Comparison of ENCODE assay signal across 10 cellular contexts in the genomic region with DNA sequence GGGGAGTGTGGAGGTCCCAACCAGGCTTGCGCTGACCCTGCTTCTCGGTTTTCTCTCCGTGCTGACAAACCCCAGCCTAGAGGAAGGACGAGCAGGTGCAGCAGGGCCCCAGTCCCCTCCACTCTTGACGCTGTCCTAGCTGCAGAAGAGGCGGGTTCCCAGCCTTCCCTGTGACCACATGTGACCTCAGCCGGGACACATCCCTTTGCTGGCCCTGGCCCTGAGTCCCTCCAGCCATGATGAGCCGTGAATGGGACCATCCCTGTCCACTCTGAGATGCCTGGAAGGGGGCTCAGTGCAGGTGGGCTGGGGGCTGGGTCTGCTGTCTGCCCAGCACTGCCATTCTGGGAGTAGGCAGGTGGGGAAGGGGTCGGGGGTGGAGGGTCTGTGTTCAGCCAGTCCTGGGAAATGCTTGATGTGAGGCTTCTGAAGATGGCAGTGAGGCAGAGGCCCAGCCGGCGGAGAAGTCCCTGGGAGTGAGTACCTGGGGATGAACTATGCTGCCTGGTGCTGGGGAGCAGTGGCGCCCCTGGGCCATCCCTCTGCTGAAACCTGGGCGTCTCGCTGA. TPM values are rescaled to one million over a fixed set of nuclear protein-coding genes. Genes with fewer than 3 reads are reported as not detected.
DNase-seq lines count a peak whose midpoint lies in the region; ATAC-seq and TF ChIP-seq lines count a peak whose summit lies in the region.
"Had no signal": no experiment of that assay in that cellular context is flagged by ENCODE, and none has a peak within 500 bp of the region (broad histone marks: within the 10 kb centered on the region; RNA-seq: fewer than 3 reads in every experiment).

No MANE protein-coding gene starts in this region.

- intact Hi-C loops in sciatic nerve (cut with DNase I) = no loop called here

- H3K27ac Mint-ChIP-seq in T-helper 2 cell treated with Interferon-gamma antibody and Interleukin-4, amounts not matched to agents 5 μg/mL and 100 μg/mL, for 36 hours = no peak overlapping the region

- H3K4me2 ChIP-seq in smooth muscle cell = peak overlapping the region; percentile 98

- DNase-seq in T-helper 2 cell treated with Interferon-gamma antibody and Interleukin-4, amounts not matched to agents 5 μg/mL and 100 μg/mL, for 36 hours (ENCODE audit: low spot score) = no peak
- DNase-seq in T-helper 2 cell = no peak
- peak; percentile 50 to 79 for DNase-seq in SHP77 (lab: John Stamatoyannopoulos, UW)
- no peak for DNase-seq in fibroblast of villous mesenchyme (ENCODE audit: low read depth)
- DNase-seq in smooth muscle cell (lab: John Stamatoyannopoulos, UW; ENCODE audit: unreplicated experiment) = no peak
- no peak for DNase-seq in sciatic nerve (ENCODE audit: low spot score)
- DNase-seq: central memory CD4-positive, alpha-beta T cell; NCI-H2081 treated with DMSO at 0.1 percent for 48 hours had no signal

- no peak overlapping the region for H3K9ac ChIP-seq in smooth muscle cell (ENCODE audit: low read depth)

- peaks cover 34% of the 10 kb centered on the region for H3K4me1 ChIP-seq in smooth muscle cell (ENCODE audit: low read depth)

- H3K4me1 Mint-ChIP-seq in T-helper 2 cell treated with Interferon-gamma antibody and Interleukin-4, amounts not matched to agents 5 μg/mL and 100 μg/mL, for 36 hours (ENCODE audit: low read depth) = peaks cover 25% of the 10 kb centered on the region

- H3K27me3 Mint-ChIP-seq in T-helper 2 cell treated with Interferon-gamma antibody and Interleukin-4, amounts not matched to agents 5 μg/mL and 100 μg/mL, for 36 hours (ENCODE audit: low read depth) = peaks cover 34% of the 10 kb centered on the region

- no peak for ATAC-seq in sciatic nerve
- ATAC-seq in HG03439 (IDR thresholded peaks at IDR 0.05; ENCODE audit: unreplicated experiment) = no peak
- ATAC-seq in HG03442 (IDR thresholded peaks at IDR 0.05; ENCODE audit: unreplicated experiment) = no peak

- H3K36me3 ChIP-seq in smooth muscle cell (ENCODE audit: low read depth) = no peaks in the 10 kb centered on the region

- peaks cover 29% of the 10 kb centered on the region for H4K20me1 ChIP-seq in smooth muscle cell (ENCODE audit: low read depth)

- H3K4me3 ChIP-seq in fibroblast of villous mesenchyme (ENCODE audit: low read depth, low read length) = peak overlapping the region; percentile 18
- H3K4me3 ChIP-seq in smooth muscle cell = peak overlapping the region; percentile 81

- H2AFZ ChIP-seq in smooth muscle cell (ENCODE audit: low read depth) = no peak overlapping the region

- TF ChIP-seq CTCF in fibroblast of villous mesenchyme (IDR thresholded peaks at IDR 0.05; ENCODE audit: insufficient read depth, low read depth, low read length) (no peak), smooth muscle cell (IDR thresholded peaks at IDR 0.05; ENCODE audit: borderline replicate concordance, insufficient read depth, poor library complexity, severe bottlenecking) (no peak)

- peaks cover 23% of the 10 kb centered on the region for H3F3A ChIP-seq in smooth muscle cell (ENCODE audit: low read depth)

- H3K79me2 ChIP-seq in smooth muscle cell (ENCODE audit: low read depth) = peaks cover 35% of the 10 kb centered on the region

- peak overlapping the region; percentile 79 for H3K4me3 Mint-ChIP-seq in T-helper 2 cell treated with Interferon-gamma antibody and Interleukin-4, amounts not matched to agents 5 μg/mL and 100 μg/mL, for 36 hours

- no peaks in the 10 kb centered on the region for H3K9me3 Mint-ChIP-seq in T-helper 2 cell treated with Interferon-gamma antibody and Interleukin-4, amounts not matched to agents 5 μg/mL and 100 μg/mL, for 36 hours

- no peaks in the 10 kb centered on the region for H3K36me3 Mint-ChIP-seq in T-helper 2 cell treated with Interferon-gamma antibody and Interleukin-4, amounts not matched to agents 5 μg/mL and 100 μg/mL, for 36 hours (ENCODE audit: low read depth)

- no peaks in the 10 kb centered on the region for H3K9me3 ChIP-seq in smooth muscle cell (replicated peaks; ENCODE audit: low read depth)

- H3K27me3 ChIP-seq in smooth muscle cell (ENCODE audit: low read depth) = no peaks in the 10 kb centered on the region

- WGBS in smooth muscle cell (ENCODE audit: low lambda C conversion rate) = 38% methylated on average over 14 of the region's 14 CpGs

- peak overlapping the region; percentile 99 for H3K27ac ChIP-seq in smooth muscle cell (ENCODE audit: low read depth)

RNA-seq across cellular contexts. Expression of a gene that starts 1.9 kb away (rescaled TPM):
- 95.9 and 128 TPM in 2 replicates for total RNA-seq in fibroblast of villous mesenchyme
- 213 and 234 TPM in 2 replicates for total RNA-seq in smooth muscle cell
- polyA plus RNA-seq in smooth muscle cell = 198 and 303 TPM in 2 replicates
- 2.0 TPM for total RNA-seq in sciatic nerve

RNA-seq across cellular contexts. Expression of a gene that starts 2.6 kb away (rescaled TPM):
- total RNA-seq in fibroblast of villous mesenchyme = 3.9 and 6.1 TPM in 2 replicates
- total RNA-seq in smooth muscle cell = 12.4 and 14.5 TPM in 2 replicates
- polyA plus RNA-seq in smooth muscle cell = 16.7 and 16.8 TPM in 2 replicates
- 5.8 TPM for total RNA-seq in sciatic nerve

RNA-seq across cellular contexts. Expression of a gene that starts 27.3 kb away (rescaled TPM):
- 53.1 and 79.9 TPM in 2 replicates for total RNA-seq in fibroblast of villous mesenchyme
- 63.6 and 85.3 TPM in 2 replicates for total RNA-seq in smooth muscle cell
- polyA plus RNA-seq in smooth muscle cell = 93.7 and 97.0 TPM in 2 replicates
- total RNA-seq in sciatic nerve = 60.2 TPM

RNA-seq across cellular contexts. Expression of a gene that starts 47.8 kb away (rescaled TPM):
- total RNA-seq in fibroblast of villous mesenchyme (188 and 270 TPM in 2 replicates), smooth muscle cell (69.7 and 99.8 TPM in 2 replicates), sciatic nerve (206 TPM)
- 174 and 272 TPM in 2 replicates for polyA plus RNA-seq in smooth muscle cell

Comparison
In these comparisons a context has a peak if more than half of its experiments do, and no peak if none do; other contexts are left out.
1. DNase-seq: peak in SHP77 (2 of 2); none in T-helper 2 cell treated with Interferon-gamma antibody and Interleukin-4, amounts not matched to agents 5 μg/mL and 100 μg/mL, for 36 hours (single experiment), T-helper 2 cell (0 of 5), fibroblast of villous mesenchyme (single experiment), smooth muscle cell (single experiment) and sciatic nerve (single experiment).
2. RNA of a gene that starts 1.9 kb away (total RNA-seq): 213 to 234 TPM in smooth muscle cell and 95.9 to 128 TPM in fibroblast of villous mesenchyme; 2.0 TPM in sciatic nerve (single experiment); every median in the first group is over 10 times any median in the second.